ENCODE assay signal across 8 cellular contexts in the genomic region with DNA sequence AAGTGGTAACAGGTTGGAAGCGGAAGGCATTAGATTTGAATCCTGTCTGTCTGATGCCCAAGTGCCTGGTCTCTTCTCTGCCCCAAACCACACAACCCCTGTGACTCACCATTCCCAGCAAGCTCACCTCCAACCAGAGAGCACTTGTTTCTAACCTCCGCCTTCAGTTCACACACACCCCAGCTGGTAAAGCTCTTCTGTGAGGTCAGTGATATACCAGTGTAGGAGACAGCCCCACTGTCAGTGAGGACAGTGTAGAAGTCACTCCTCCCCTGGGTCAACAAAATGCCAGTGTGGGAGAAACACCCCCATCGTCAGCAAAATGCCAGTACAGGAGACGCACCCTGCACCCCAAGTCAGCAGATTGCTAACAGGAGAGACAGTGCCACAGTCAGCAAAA. TPM values are rescaled to one million over a fixed set of nuclear protein-coding genes. Genes with fewer than 3 reads are reported as not detected.
DNase-seq lines count a peak whose midpoint lies in the region; ATAC-seq and TF ChIP-seq lines count a peak whose summit lies in the region.

No MANE protein-coding gene starts in this region.

- TF ChIP-seq CTCF in osteoblast (IDR thresholded peaks at IDR 0.05; ENCODE audit: extremely low read depth, low read depth, low read length) (no peak), gastrocnemius medialis (IDR thresholded peaks at IDR 0.05 in 4 of 5, conservative IDR thresholded peaks at IDR 0.05 in 1 of 5) (no peak)

- H3K27ac ChIP-seq in osteoblast (ENCODE audit: low read depth, low read length) (no peak overlapping the region), gastrocnemius medialis (no peak overlapping the region)

- in situ Hi-C loops in gastrocnemius medialis (cut with MboI; ENCODE audit: low sequenced_read_pairs in 4 of 4) = no loop called here

- DNase-seq in NCI-H1417 (lab: John Stamatoyannopoulos, UW) (peak in 2 of 3 experiments; percentile 13 to 63), NCI-H1417 treated with DMSO at 0.1 percent for 48 hours (lab: John Stamatoyannopoulos, UW) (no peak), M059J (ENCODE audit: low read depth) (peak; percentile 82), astrocyte of the hippocampus (ENCODE audit: low read depth, low spot score) (peak; percentile 49), osteoblast (ENCODE audit: insufficient read length, low spot score, missing footprints) (peak; percentile 91), NOMO-1 treated with dmso at 0.1 percent for 144 hours (lab: John Stamatoyannopoulos, UW; ENCODE audit: unreplicated experiment) (no peak), gastrocnemius medialis (no peak)

- no peak overlapping the region for H2AFZ ChIP-seq in osteoblast (ENCODE audit: low read length)

- no peak overlapping the region for H3K4me2 ChIP-seq in osteoblast (ENCODE audit: insufficient read depth, low read length)

- no peak for TF ChIP-seq POLR2A in gastrocnemius medialis (IDR thresholded peaks at IDR 0.05)

- H3K27me3 ChIP-seq in osteoblast (ENCODE audit: insufficient read depth, low read length) (peaks cover 36% of the 10 kb centered on the region), gastrocnemius medialis (no peaks in the 10 kb centered on the region)

- intact Hi-C loops in gastrocnemius medialis (cut with DNase I; ENCODE audit: low total_unique reads) = no loop called here

- no peaks in the 10 kb centered on the region for H4K20me1 ChIP-seq in osteoblast (ENCODE audit: insufficient read depth, low read length)

- ATAC-seq in GM19023 (IDR thresholded peaks at IDR 0.05; ENCODE audit: unreplicated experiment) (no peak), gastrocnemius medialis (no peak)

- H3K4me3 ChIP-seq in osteoblast (ENCODE audit: insufficient read depth, low read length) (no peak overlapping the region), gastrocnemius medialis (no peak overlapping the region)

- no peaks in the 10 kb centered on the region for H3K36me3 ChIP-seq in osteoblast (ENCODE audit: insufficient read depth, low read length)
- no peaks in the 10 kb centered on the region for H3K36me3 ChIP-seq in gastrocnemius medialis

- no peaks in the 10 kb centered on the region for H3K4me1 ChIP-seq in osteoblast (ENCODE audit: insufficient read depth, low read length)
- H3K4me1 ChIP-seq in gastrocnemius medialis = peaks cover 4 to 6% of the 10 kb centered on the region in 2 donors

- H3K79me2 ChIP-seq in osteoblast (ENCODE audit: insufficient read depth, low read length) = no peaks in the 10 kb centered on the region

- no peaks in the 10 kb centered on the region for H3K9me3 ChIP-seq in osteoblast (ENCODE audit: low read depth, low read length)
- no peaks in the 10 kb centered on the region for H3K9me3 ChIP-seq in gastrocnemius medialis

RNA-seq across cellular contexts. Expression of a gene that starts 2.6 kb away (rescaled TPM):
- total RNA-seq in M059J (2014; rRNA removed; shearing (Covaris generic)) = 0.64 and 1.6 TPM in 2 replicates
- total RNA-seq in osteoblast (3.5 and 6.2 TPM in 2 replicates), gastrocnemius medialis (under 1 TPM; 0.31 to 0.67 (median 0.44) TPM)

RNA-seq across cellular contexts. Expression of a gene that starts 28.6 kb away (rescaled TPM):
- 24.9 and 38.1 TPM in 2 replicates for total RNA-seq in M059J (2014; rRNA removed; shearing (Covaris generic))
- total RNA-seq in osteoblast (24.2 TPM in 2 replicates), gastrocnemius medialis (10 to 100 TPM; 45.3 to 58.6 (median 57.4) TPM)

Comparison
In these comparisons a context has a peak if more than half of its experiments do, and no peak if none do; other contexts are left out.
1. DNase-seq: peak in NCI-H1417 (2 of 3), M059J (single experiment), astrocyte of the hippocampus (single experiment) and osteoblast (single experiment); none in NCI-H1417 treated with DMSO at 0.1 percent for 48 hours (single experiment), NOMO-1 treated with dmso at 0.1 percent for 144 hours (single experiment) and gastrocnemius medialis (0 of 2).